ENCODE assay signal across 29 cellular contexts in the genomic region with DNA sequence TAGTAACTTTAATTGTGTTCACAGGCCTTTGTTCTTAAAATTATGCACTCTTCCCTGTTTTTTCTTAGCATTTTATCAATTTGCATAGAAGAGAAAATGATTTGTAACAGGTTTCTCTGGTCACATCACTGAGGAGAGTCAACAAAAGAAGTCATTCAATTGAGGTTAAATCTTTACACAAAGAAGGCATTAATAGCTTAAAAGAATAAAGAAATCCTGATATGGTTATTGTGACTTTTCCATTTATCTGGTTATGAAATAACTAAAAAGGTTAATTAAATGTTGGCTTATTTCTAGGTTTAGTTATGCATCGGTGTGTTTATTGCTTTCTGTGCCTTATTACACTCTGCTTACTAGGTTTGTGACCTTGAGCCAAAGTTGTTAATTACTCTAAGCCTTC.
"Had no signal": no experiment of that assay in that cellular context is flagged by ENCODE, and none has a peak within 500 bp of the region (broad histone marks: within the 10 kb centered on the region; RNA-seq: fewer than 3 reads in every experiment).

No MANE protein-coding gene starts in this region.

- H3K4me1 Mint-ChIP-seq: activated naive CD8-positive, alpha-beta T cell treated with anti-CD3 and anti-CD28 coated beads, Interleukin-2, amount 10 ng/mL, durations not matched to agents 7 days and 5 days had no signal

- DNase-seq: activated CD4-positive, alpha-beta T cell treated with anti-CD3 and anti-CD28 coated beads for 48 hours; activated CD4-positive, alpha-beta T cell treated with anti-CD3 and anti-CD28 coated beads, Interleukin-2, amount 50 U/mL, for 4 hours; activated CD8-positive, alpha-beta memory T cell treated with anti-CD3 and anti-CD28 coated beads, Interleukin-2, amount 50 U/mL, for 48 hours; activated CD8-positive, alpha-beta T cell treated with anti-CD3 and anti-CD28 coated beads, Interleukin-2, amount 10 ng/mL, durations not matched to agents 7 days and 5 days; activated naive CD4-positive, alpha-beta T cell treated with anti-CD3 and anti-CD28 coated beads, Interleukin-2, amount 50 U/mL, for 16 hours; activated naive CD8-positive, alpha-beta T cell treated with anti-CD3 and anti-CD28 coated beads, Interleukin-2, amount 10 ng/mL, durations not matched to agents 7 days and 5 days; activated T-cell treated with anti-CD3 and anti-CD28 coated beads, Interleukin-2, amount 50 U/mL, for 1 hour; adrenal gland; anterior cingulate cortex; central memory CD4-positive, alpha-beta T cell; NCI-H1048; NCI-H146; NCI-H187 treated with DMSO at 0.1 percent for 48 hours; NCI-H2081 treated with DMSO at 0.1 percent for 48 hours; NCI-H2171; NCI-H2227 treated with DMSO at 0.1 percent for 48 hours; NCI-H446 treated with DMSO at 0.1 percent for 48 hours; NCI-H524 treated with DMSO at 0.1 percent for 48 hours; NK-92 treated with Interleukin-12 subunit alpha and Interleukin-12 subunit beta, amount 100 ng/mL, for 24 hours; OCI-M1; Peyer's patch; Right ventricle myocardium superior; SJCRH30; SK-N-SH; T-helper 1 cell had no signal

- H3K36me3 ChIP-seq: adrenal gland, breast epithelium, Peyer's patch, SJCRH30 had no signal

- H3K27ac Mint-ChIP-seq: activated CD8-positive, alpha-beta T cell treated with anti-CD3 and anti-CD28 coated beads, Interleukin-2, amount 10 ng/mL, durations not matched to agents 7 days and 5 days; activated naive CD8-positive, alpha-beta T cell treated with anti-CD3 and anti-CD28 coated beads, Interleukin-2, amount 10 ng/mL, durations not matched to agents 7 days and 5 days had no signal

- H3K9me3 ChIP-seq: adrenal gland, breast epithelium, Peyer's patch, SJCRH30, SK-N-SH had no signal

- H3K4me1 ChIP-seq: SJCRH30 had no signal

- ATAC-seq: activated CD4-positive, CD25-positive, alpha-beta regulatory T cell treated with anti-CD3 and anti-CD28 coated beads, Interleukin-2, amount 50 U/mL, for 24 hours; activated CD8-positive, alpha-beta T cell treated with anti-CD3 and anti-CD28 coated beads, Interleukin-2, amount 10 ng/mL, durations not matched to agents 7 days and 5 days had no signal

- H3K4me3 Mint-ChIP-seq: activated CD8-positive, alpha-beta T cell treated with anti-CD3 and anti-CD28 coated beads, Interleukin-2, amount 10 ng/mL, durations not matched to agents 7 days and 5 days; activated naive CD8-positive, alpha-beta T cell treated with anti-CD3 and anti-CD28 coated beads, Interleukin-2, amount 10 ng/mL, durations not matched to agents 7 days and 5 days had no signal

- H3K4me3 ChIP-seq: adrenal gland, breast epithelium, Peyer's patch, SJCRH30 had no signal

- H3K27me3 ChIP-seq: adrenal gland, breast epithelium, Peyer's patch, SJCRH30 had no signal

- H3K27ac ChIP-seq: adrenal gland, Peyer's patch, RWPE1, SJCRH30, VCaP had no signal

- H3K36me3 Mint-ChIP-seq: activated naive CD8-positive, alpha-beta T cell treated with anti-CD3 and anti-CD28 coated beads, Interleukin-2, amount 10 ng/mL, durations not matched to agents 7 days and 5 days had no signal

- H3K9me3 Mint-ChIP-seq: activated naive CD8-positive, alpha-beta T cell treated with anti-CD3 and anti-CD28 coated beads, Interleukin-2, amount 10 ng/mL, durations not matched to agents 7 days and 5 days had no signal
